35 cellular contexts compared by ENCODE assay signal in the genomic region with DNA sequence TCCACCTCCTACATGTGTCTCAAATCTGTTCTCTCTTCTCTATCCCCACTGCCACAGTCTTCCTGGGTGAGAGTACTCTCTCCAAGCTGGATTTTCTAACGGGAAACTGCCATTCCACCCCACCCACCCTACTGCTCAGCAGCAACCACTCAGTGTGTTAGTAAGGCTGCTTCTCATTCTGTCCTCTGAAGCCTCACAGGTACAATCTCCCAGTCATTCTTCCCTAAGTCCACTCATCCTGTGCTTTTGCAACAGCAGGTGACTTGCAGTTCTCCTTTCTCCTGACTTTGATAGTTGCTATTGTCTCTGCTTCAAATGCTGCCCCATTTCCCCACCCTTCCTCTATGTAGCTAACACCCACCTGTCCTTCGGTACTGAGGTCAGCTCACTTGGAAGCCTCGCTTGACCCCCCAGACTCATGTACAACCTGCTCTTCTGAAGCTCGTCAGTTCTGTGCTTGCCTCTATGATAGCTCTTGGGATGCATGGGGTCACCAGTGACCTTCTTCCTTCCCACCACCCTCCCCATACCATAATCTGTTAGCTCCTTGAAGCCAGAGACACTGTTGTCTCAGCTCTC.
"Had no signal": no experiment of that assay in that cellular context is flagged by ENCODE, and none has a peak within 500 bp of the region (broad histone marks: within the 10 kb centered on the region; RNA-seq: fewer than 3 reads in every experiment).

No MANE protein-coding gene starts in this region.

- H3K27ac ChIP-seq: body of pancreas, breast epithelium, Peyer's patch, SJSA1, VCaP had no signal

- H3K4me1 ChIP-seq: body of pancreas, breast epithelium, Peyer's patch, SJSA1 had no signal

- H3K4me3 Mint-ChIP-seq: activated B cell treated with CpG ODN at 0.5 μM for 24 hours; activated CD4-positive, alpha-beta memory T cell treated with anti-CD3 and anti-CD28 coated beads for 36 hours; activated naive CD4-positive, alpha-beta T cell treated with anti-CD3 and anti-CD28 coated beads, Interleukin-2, amount 50 U/mL, for 24 hours; activated naive CD8-positive, alpha-beta T cell treated with anti-CD3 and anti-CD28 coated beads, Interleukin-2, amount 10 ng/mL, durations not matched to agents 7 days and 5 days had no signal

- H3K4me1 Mint-ChIP-seq: activated B cell treated with CpG ODN at 0.5 μM for 24 hours; activated naive CD4-positive, alpha-beta T cell treated with anti-CD3 and anti-CD28 coated beads, Interleukin-2, amount 50 U/mL, for 24 hours; activated naive CD8-positive, alpha-beta T cell treated with anti-CD3 and anti-CD28 coated beads, Interleukin-2, amount 10 ng/mL, durations not matched to agents 7 days and 5 days had no signal

- H3K27ac Mint-ChIP-seq: activated B cell treated with CpG ODN at 0.5 μM for 24 hours; activated CD4-positive, alpha-beta memory T cell treated with anti-CD3 and anti-CD28 coated beads for 36 hours; activated naive CD4-positive, alpha-beta T cell treated with anti-CD3 and anti-CD28 coated beads, Interleukin-2, amount 50 U/mL, for 24 hours; activated naive CD8-positive, alpha-beta T cell treated with anti-CD3 and anti-CD28 coated beads, Interleukin-2, amount 10 ng/mL, durations not matched to agents 7 days and 5 days; activated T-helper 2 cell treated with anti-CD3 and anti-CD28 coated beads, Interferon-gamma antibody, Interleukin-2, Interleukin-4, amounts not matched to agents 10 μg/mL and 5 μg/mL and 100 μg/mL, durations not matched to agents 14 hours and 24 hours and 36 hours had no signal

- DNase-seq: activated B cell treated with CpG ODN at 0.5 μM for 24 hours; activated CD4-positive, alpha-beta memory T cell treated with anti-CD3 and anti-CD28 coated beads for 36 hours; activated CD4-positive, alpha-beta T cell treated with anti-CD3 and anti-CD28 coated beads for 4 hours; activated CD4-positive, alpha-beta T cell treated with anti-CD3 and anti-CD28 coated beads, Interleukin-2, amount 50 U/mL, for 1 hour; activated CD4-positive, CD25-positive, alpha-beta regulatory T cell treated with anti-CD3 and anti-CD28 coated beads, Interleukin-2, amount 50 U/mL, for 72 hours; activated CD8-positive, alpha-beta memory T cell treated with anti-CD3 and anti-CD28 coated beads, Interleukin-2, amount 50 U/mL, for 48 hours; activated gamma-delta T cell; activated naive CD4-positive, alpha-beta T cell treated with Interleukin-2 at 50 U/mL for 16 hours; activated naive CD8-positive, alpha-beta T cell treated with anti-CD3 and anti-CD28 coated beads, Interleukin-2, amount 10 ng/mL, durations not matched to agents 7 days and 5 days; activated T-cell treated with anti-CD3 and anti-CD28 coated beads, Interleukin-2, amount 50 U/mL, for 48 hours; body of pancreas; Kasumi-1; KG1; MG63; NCI-H1048; NCI-H1105 treated with DMSO at 0.1 percent for 48 hours; NCI-H1436; NCI-H1694; NCI-H1930; NCI-H2081 treated with DMSO at 0.1 percent for 48 hours; NCI-H526; NK-92 treated with Interleukin-12 subunit alpha and Interleukin-12 subunit beta, amount 100 ng/mL, for 24 hours; PC-3; Peyer's patch; RPMI8226; SHP77 treated with DMSO at 0.1 percent for 48 hours; T-helper 1 cell; T-helper 2 cell; T-helper 9 cell had no signal

- H3K9me3 ChIP-seq: body of pancreas, MG63, SJSA1 had no signal

- H3K36me3 Mint-ChIP-seq: activated CD4-positive, alpha-beta memory T cell treated with anti-CD3 and anti-CD28 coated beads for 36 hours; activated naive CD4-positive, alpha-beta T cell treated with anti-CD3 and anti-CD28 coated beads, Interleukin-2, amount 50 U/mL, for 24 hours; activated naive CD8-positive, alpha-beta T cell treated with anti-CD3 and anti-CD28 coated beads, Interleukin-2, amount 10 ng/mL, durations not matched to agents 7 days and 5 days had no signal

- H3K36me3 ChIP-seq: breast epithelium, MG63, Peyer's patch, SJSA1 had no signal

- H3K9me3 Mint-ChIP-seq: activated naive CD4-positive, alpha-beta T cell treated with anti-CD3 and anti-CD28 coated beads, Interleukin-2, amount 50 U/mL, for 24 hours; activated naive CD8-positive, alpha-beta T cell treated with anti-CD3 and anti-CD28 coated beads, Interleukin-2, amount 10 ng/mL, durations not matched to agents 7 days and 5 days; activated T-helper 2 cell treated with anti-CD3 and anti-CD28 coated beads, Interferon-gamma antibody, Interleukin-2, Interleukin-4, amounts not matched to agents 10 μg/mL and 5 μg/mL and 100 μg/mL, durations not matched to agents 14 hours and 24 hours and 36 hours had no signal

- H3K4me3 ChIP-seq: body of pancreas, breast epithelium, MG63, Peyer's patch, SJSA1 had no signal

- ATAC-seq: body of pancreas, PC-3, SK-N-SH treated with all-trans-retinoic acid at 6 μM for 48 hours had no signal

- H3K27me3 ChIP-seq: body of pancreas, breast epithelium, MG63, Peyer's patch had no signal
